ENCODE assay signal across 18 cellular contexts in the genomic region with DNA sequence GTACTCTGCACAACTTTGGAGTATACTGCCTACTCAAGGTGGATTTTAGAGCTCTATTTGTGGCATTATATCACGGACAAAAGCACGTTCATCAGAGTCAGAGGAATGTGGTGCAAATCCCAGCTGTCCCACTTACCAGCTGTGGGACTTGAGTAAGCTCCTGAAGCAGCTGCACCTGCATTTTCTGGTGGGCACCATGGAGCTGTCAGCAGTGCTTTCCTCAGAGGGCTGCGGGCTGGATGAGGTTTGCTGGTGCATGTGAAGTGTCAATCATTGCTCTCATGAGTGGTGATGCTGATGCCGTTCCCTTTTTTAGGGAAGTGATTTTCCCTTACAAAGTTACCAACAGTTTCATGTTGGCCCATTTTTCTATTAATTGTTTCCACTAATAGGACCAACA. TPM values are rescaled to one million over a fixed set of nuclear protein-coding genes. Genes with fewer than 3 reads are reported as not detected.
DNase-seq lines count a peak whose midpoint lies in the region; ATAC-seq, FAIRE-seq and TF ChIP-seq lines count a peak whose summit lies in the region.
"Had no signal": no experiment of that assay in that cellular context is flagged by ENCODE, and none has a peak within 500 bp of the region (broad histone marks: within the 10 kb centered on the region; RNA-seq: fewer than 3 reads in every experiment).

No MANE protein-coding gene starts in this region.

- H3K9ac ChIP-seq in GM23248: peak overlapping the region; percentile 81
- H3K9ac ChIP-seq in fibroblast of lung (ENCODE audit: insufficient read depth, low read length): no peak overlapping the region
- H3K9ac ChIP-seq: BLaER1 treated with 17β-estradiol and CSF1 and Interleukin-3, amounts not matched to agents 10 nM and 100 nM; neural progenitor cell had no signal

- in situ Hi-C loops in GM23248 (cut with MboI): no loop called here

- no peaks in the 10 kb centered on the region for H3K27me3 ChIP-seq in GM23248 (replicated peaks; ENCODE audit: insufficient read depth)
- no peaks in the 10 kb centered on the region for H3K27me3 ChIP-seq in fibroblast of lung (ENCODE audit: control insufficient read depth, insufficient read depth, low read length)
- H3K27me3 ChIP-seq: neural progenitor cell had no signal

- POLR2A ChIA-PET in RWPE1 (lab: Yijun Ruan, JAX; ENCODE audit: low non-redundant PET): no interaction called here

- H3K36me3 ChIP-seq in GM23248 (ENCODE audit: low read depth) (no peaks in the 10 kb centered on the region), fibroblast of lung (ENCODE audit: control insufficient read depth, insufficient read depth, low read length) (peaks cover 7% of the 10 kb centered on the region)
- H3K36me3 ChIP-seq: BLaER1 treated with 17β-estradiol and CSF1 and Interleukin-3, amounts not matched to agents 10 nM and 100 nM; neural progenitor cell had no signal

- CTCF ChIA-PET in RWPE1 (lab: Yijun Ruan, JAX): no interaction called here

- WGBS in GM23248 (ENCODE audit: low coverage in 1 of 2, low lambda C conversion rate in 2 of 2, missing lambda C conversion rate in 2 of 2), 2 experiments: 45 to 49% methylated on average over 4 of the region's 4 CpGs

- ATAC-seq in GM21619 (IDR thresholded peaks at IDR 0.05; ENCODE audit: unreplicated experiment) (no peak), GM21528 (IDR thresholded peaks at IDR 0.05; ENCODE audit: low FRiP score, unreplicated experiment) (no peak), HG03469 (IDR thresholded peaks at IDR 0.05; ENCODE audit: unreplicated experiment) (no peak)
- ATAC-seq: activated T-cell treated with anti-CD3 and anti-CD28 coated beads, Interleukin-2, amount 50 U/mL, for 72 hours; stimulated activated effector memory CD8-positive, alpha-beta T cell treated with anti-CD3 and anti-CD28 coated beads, Interleukin-12 subunit alpha, Interleukin-12 subunit beta, amount 100 ng/mL, for 72 hours had no signal

- no peak for DNase-seq in GM23248
- DNase-seq in RWPE1 (ENCODE audit: low spot score): no peak
- DNase-seq in fibroblast of lung (ENCODE audit: low read depth in 2 of 2): no peak
- DNase-seq in skeletal muscle cell (ENCODE audit: low read depth): peak; percentile 53
- no peak for DNase-seq in GM19239 (ENCODE audit: insufficient read length, low spot score)
- DNase-seq: activated T-cell treated with anti-CD3 and anti-CD28 coated beads, Interleukin-2, amount 50 U/mL, for 72 hours; cortex of kidney; DMS53; NCI-H1092; NK-92 treated with Interleukin-12 subunit alpha and Interleukin-12 subunit beta, amount 100 ng/mL, for 24 hours; small intestine had no signal

- H3K4me3 ChIP-seq in GM23248: no peak overlapping the region
- H3K4me3 ChIP-seq in fibroblast of lung (replicated peaks in 1 of 4; ENCODE audit: control extremely low read depth in 1 of 4, insufficient read depth in 1 of 4, low read depth in 3 of 4, low read length in 4 of 4): no peak overlapping the region
- H3K4me3 ChIP-seq in skeletal muscle cell (ENCODE audit: low read depth, low read length): no peak overlapping the region
- H3K4me3 ChIP-seq: BLaER1 treated with 17β-estradiol and CSF1 and Interleukin-3, amounts not matched to agents 10 nM and 100 nM; neural progenitor cell had no signal

- no peaks in the 10 kb centered on the region for H3K9me2 ChIP-seq in GM23248 (ENCODE audit: insufficient read depth)

- FAIRE-seq in GM19239 (lab: Jason Lieb, UNC): no peak
- FAIRE-seq: small intestine, TTC549 had no signal

- peaks cover 59% of the 10 kb centered on the region for H3K4me1 ChIP-seq in GM23248 (ENCODE audit: insufficient read depth)
- peaks cover 36% of the 10 kb centered on the region for H3K4me1 ChIP-seq in fibroblast of lung (ENCODE audit: control insufficient read depth, extremely low read depth, insufficient read depth, low read length)

- H3K79me2 ChIP-seq in GM23248 (ENCODE audit: insufficient read depth) (peaks cover 89% of the 10 kb centered on the region), fibroblast of lung (ENCODE audit: control insufficient read depth, insufficient read depth, low read length) (peaks cover 74% of the 10 kb centered on the region)

- H3F3A ChIP-seq in GM23248 (ENCODE audit: insufficient read depth): peaks cover 54% of the 10 kb centered on the region

- no peak for TF ChIP-seq CTCF in RWPE1 (conservative IDR thresholded peaks at IDR 0.05; ENCODE audit: low read depth)
- TF ChIP-seq CTCF in fibroblast of lung (conservative IDR thresholded peaks at IDR 0.05 in 1 of 2, IDR thresholded peaks at IDR 0.05 in 1 of 2; ENCODE audit: low read depth in 1 of 2, low read length in 2 of 2): no peak

- peak overlapping the region; percentile 93 for H3K27ac ChIP-seq in GM23248
- H3K27ac ChIP-seq in RWPE1: peak overlapping the region; percentile 68
- H3K27ac ChIP-seq in fibroblast of lung (ENCODE audit: insufficient read depth, low read length): peak overlapping the region; percentile 88
- H3K27ac ChIP-seq: BLaER1 treated with 17β-estradiol and CSF1 and Interleukin-3, amounts not matched to agents 10 nM and 100 nM; neural progenitor cell had no signal

- no peaks in the 10 kb centered on the region for H3K9me3 ChIP-seq in GM23248 (ENCODE audit: low read depth)
- H3K9me3 ChIP-seq in fibroblast of lung (ENCODE audit: control insufficient read depth, insufficient read depth, low read depth, low read length): no peaks in the 10 kb centered on the region
- H3K9me3 ChIP-seq: BLaER1 treated with 17β-estradiol and CSF1 and Interleukin-3, amounts not matched to agents 10 nM and 100 nM had no signal

- H4K20me1 ChIP-seq in GM23248 (ENCODE audit: insufficient read depth) (no peaks in the 10 kb centered on the region), fibroblast of lung (ENCODE audit: control insufficient read depth, extremely low read depth, insufficient read depth, low read length) (no peaks in the 10 kb centered on the region)
- H4K20me1 ChIP-seq: BLaER1 treated with 17β-estradiol and CSF1 and Interleukin-3, amounts not matched to agents 10 nM and 100 nM had no signal

- H3K4me2 ChIP-seq in GM23248 (ENCODE audit: unreplicated experiment) (no peak overlapping the region), fibroblast of lung (ENCODE audit: extremely low read depth, insufficient read depth, low read length) (no peak overlapping the region)
- H3K4me2 ChIP-seq: neural progenitor cell had no signal

- no peak overlapping the region for H2AFZ ChIP-seq in GM23248
- H2AFZ ChIP-seq in fibroblast of lung (ENCODE audit: low read length): no peak overlapping the region
- H2AFZ ChIP-seq: neural progenitor cell had no signal

RNA-seq across cellular contexts. Expression of a gene that starts 53.4 kb away (rescaled TPM):
- total RNA-seq in GM23248 (2014; rRNA removed; shearing (Covaris generic)): 53.5 and 55.0 TPM in 2 replicates
- 48.7 and 50.9 TPM in 2 replicates for polyA plus RNA-seq in GM23248 (2016; fragmentation: Nextera tagmentation; extraction: Ambion mirVana)
- 36.0 and 55.3 TPM in 2 replicates for total RNA-seq in fibroblast of lung
- polyA plus RNA-seq in fibroblast of lung: 62.7 and 62.8 TPM in 2 replicates
- 39.9 and 51.2 TPM in 2 replicates for polyA plus RNA-seq in fibroblast of lung (2012)
- polyA minus RNA-seq in fibroblast of lung (ENCODE audit: low replicate concordance): 205 and 211 TPM in 2 replicates
